Comparison of ENCODE assay signal across 14 cellular contexts in genomic region chr3:196514350-196514716, GRCh38. TPM values are rescaled to one million over a fixed set of nuclear protein-coding genes. Genes with fewer than 3 reads are reported as not detected.
DNase-seq lines count a peak whose midpoint lies in the region; ATAC-seq and TF ChIP-seq lines count a peak whose summit lies in the region.
"Had no signal": no experiment of that assay in that cellular context is flagged by ENCODE, and none has a peak within 500 bp of the region (broad histone marks: within the 10 kb centered on the region; RNA-seq: fewer than 3 reads in every experiment).

No MANE protein-coding gene starts in this region.

- TF ChIP-seq CTCF in cardiac muscle cell (IDR thresholded peaks at IDR 0.05; ENCODE audit: low read depth, low read length) (no peak), HFFc6 (IDR thresholded peaks at IDR 0.05) (no peak), osteoblast (IDR thresholded peaks at IDR 0.05; ENCODE audit: extremely low read depth, low read depth, low read length) (no peak), endothelial cell (IDR thresholded peaks at IDR 0.05; ENCODE audit: unreplicated experiment) (no peak), dorsolateral prefrontal cortex (IDR thresholded peaks at IDR 0.05 in 54 of 56, conservative IDR thresholded peaks at IDR 0.05 in 2 of 56; ENCODE audit: low read depth in 1 of 56, partially characterized antibody in 56 of 56) (no peak)

- peak overlapping the region; percentile 58 for H3K4me2 ChIP-seq in osteoblast (ENCODE audit: insufficient read depth, low read length)
- H3K4me2 ChIP-seq: BLaER1 treated with 17β-estradiol and CSF1 and Interleukin-3, amounts not matched to agents 10 nM and 100 nM had no signal

- H3K4me3 ChIP-seq in cardiac muscle cell (no peak overlapping the region), osteoblast (ENCODE audit: insufficient read depth, low read length) (no peak overlapping the region), MG63 (no peak overlapping the region), dorsolateral prefrontal cortex (no peak overlapping the region)
- H3K4me3 ChIP-seq: BLaER1 treated with 17β-estradiol and CSF1 and Interleukin-3, amounts not matched to agents 10 nM and 100 nM had no signal

- H4K20me1 ChIP-seq in osteoblast (ENCODE audit: insufficient read depth, low read length), result no peaks in the 10 kb centered on the region
- H4K20me1 ChIP-seq: BLaER1 treated with 17β-estradiol and CSF1 and Interleukin-3, amounts not matched to agents 10 nM and 100 nM had no signal

- H3K9me3 ChIP-seq in cardiac muscle cell (ENCODE audit: low read depth) (peaks cover under 1% of the 10 kb centered on the region), osteoblast (ENCODE audit: low read depth, low read length) (peaks cover 4% of the 10 kb centered on the region), MG63 (peaks cover 11% of the 10 kb centered on the region)

- intact Hi-C loops in Right ventricle myocardium superior (cut with DNase I) (no loop called here), dorsolateral prefrontal cortex (cut with DNase I) (no loop called here)

- H3K27me3 ChIP-seq in cardiac muscle cell, result no peaks in the 10 kb centered on the region
- peaks cover 3% of the 10 kb centered on the region for H3K27me3 ChIP-seq in osteoblast (ENCODE audit: insufficient read depth, low read length)
- H3K27me3 ChIP-seq in MG63, result no peaks in the 10 kb centered on the region
- H3K27me3 ChIP-seq in dorsolateral prefrontal cortex, result no peaks in the 10 kb centered on the region
- H3K27me3 ChIP-seq: BLaER1 treated with 17β-estradiol and CSF1 and Interleukin-3, amounts not matched to agents 10 nM and 100 nM had no signal

- H3K27me3 Mint-ChIP-seq in HFFc6 (ENCODE audit: insufficient read depth) (no peaks in the 10 kb centered on the region; the same call in 1 of the 2 replicates), endothelial cell (ENCODE audit: unreplicated experiment) (peaks cover 4% of the 10 kb centered on the region)
- H3K27me3 Mint-ChIP-seq in activated T-helper 17 cell treated with anti-CD3 and anti-CD28 coated beads, Interleukin-2, amount 50 U/mL, for 72 hours, result no peaks in the 10 kb centered on the region

- H3K27ac Mint-ChIP-seq in HFFc6, result no peak overlapping the region; the same call in 1 of the 2 replicates
- peak overlapping the region; percentile 1 for H3K27ac Mint-ChIP-seq in activated T-helper 17 cell treated with anti-CD3 and anti-CD28 coated beads, Interleukin-2, amount 50 U/mL, for 72 hours
- H3K27ac Mint-ChIP-seq in endothelial cell (ENCODE audit: unreplicated experiment), result no peak overlapping the region
- H3K27ac Mint-ChIP-seq: CD4-positive, CD25-positive, alpha-beta regulatory T cell had no signal

- peaks cover 22% of the 10 kb centered on the region for H3K4me1 Mint-ChIP-seq in HFFc6 (ENCODE audit: low read depth)
- peaks cover 9% of the 10 kb centered on the region for H3K4me1 Mint-ChIP-seq in activated T-helper 17 cell treated with anti-CD3 and anti-CD28 coated beads, Interleukin-2, amount 50 U/mL, for 72 hours
- no peaks in the 10 kb centered on the region for H3K4me1 Mint-ChIP-seq in endothelial cell (ENCODE audit: unreplicated experiment)
- H3K4me1 Mint-ChIP-seq: CD4-positive, CD25-positive, alpha-beta regulatory T cell had no signal

- H3K4me3 Mint-ChIP-seq in HFFc6 (peak overlapping the region; percentile 3), endothelial cell (ENCODE audit: unreplicated experiment) (no peak overlapping the region)
- peak overlapping the region; percentile 1 for H3K4me3 Mint-ChIP-seq in activated T-helper 17 cell treated with anti-CD3 and anti-CD28 coated beads, Interleukin-2, amount 50 U/mL, for 72 hours
- H3K4me3 Mint-ChIP-seq: CD4-positive, CD25-positive, alpha-beta regulatory T cell had no signal

- DNase-seq in cardiac muscle cell (ENCODE audit: low read depth in 1 of 2, low spot score in 1 of 2), result no peak
- no peak for DNase-seq in Right ventricle myocardium superior
- DNase-seq in HFFc6, result no peak
- DNase-seq in osteoblast (ENCODE audit: insufficient read length, low spot score, missing footprints), result no peak
- no peak for DNase-seq in endothelial cell (ENCODE audit: low spot score)
- DNase-seq in MG63, result no peak
- DNase-seq in dorsolateral prefrontal cortex, result no peak
- DNase-seq: 8988T; AML-193; CD4-positive, CD25-positive, alpha-beta regulatory T cell; DMS53 had no signal

- H3K79me2 ChIP-seq in osteoblast (ENCODE audit: insufficient read depth, low read length), result no peaks in the 10 kb centered on the region

- H3K36me3 Mint-ChIP-seq in HFFc6 (ENCODE audit: low read depth) (peaks cover under 1% of the 10 kb centered on the region; the same call in 1 of the 2 replicates), endothelial cell (ENCODE audit: low read depth, unreplicated experiment) (peaks cover 12% of the 10 kb centered on the region)
- no peaks in the 10 kb centered on the region for H3K36me3 Mint-ChIP-seq in activated T-helper 17 cell treated with anti-CD3 and anti-CD28 coated beads, Interleukin-2, amount 50 U/mL, for 72 hours (ENCODE audit: low read depth)
- H3K36me3 Mint-ChIP-seq: CD4-positive, CD25-positive, alpha-beta regulatory T cell had no signal

- H3K27ac ChIP-seq in cardiac muscle cell (peak overlapping the region; percentile 86), osteoblast (ENCODE audit: low read depth, low read length) (no peak overlapping the region), dorsolateral prefrontal cortex (no peak overlapping the region)
- H3K27ac ChIP-seq: BLaER1 treated with 17β-estradiol and CSF1 and Interleukin-3, amounts not matched to agents 10 nM and 100 nM had no signal

- peak overlapping the region; percentile 65 for H2AFZ ChIP-seq in osteoblast (ENCODE audit: low read length)

- H3K9me3 Mint-ChIP-seq in HFFc6 (peaks cover 2% of the 10 kb centered on the region; the same call in 1 of the 2 replicates), endothelial cell (ENCODE audit: unreplicated experiment) (peaks cover 16% of the 10 kb centered on the region)
- no peaks in the 10 kb centered on the region for H3K9me3 Mint-ChIP-seq in activated T-helper 17 cell treated with anti-CD3 and anti-CD28 coated beads, Interleukin-2, amount 50 U/mL, for 72 hours

- H3K36me3 ChIP-seq in cardiac muscle cell (no peaks in the 10 kb centered on the region), osteoblast (ENCODE audit: insufficient read depth, low read length) (no peaks in the 10 kb centered on the region), MG63 (no peaks in the 10 kb centered on the region)

- H3K4me1 ChIP-seq in cardiac muscle cell (ENCODE audit: low read depth) (peaks cover 3% of the 10 kb centered on the region), osteoblast (ENCODE audit: insufficient read depth, low read length) (peaks cover 8% of the 10 kb centered on the region)
- H3K4me1 ChIP-seq: BLaER1 treated with 17β-estradiol and CSF1 and Interleukin-3, amounts not matched to agents 10 nM and 100 nM had no signal

- ATAC-seq in Right ventricle myocardium superior (ENCODE audit: poor library complexity), result no peak
- ATAC-seq in activated T-helper 17 cell treated with anti-CD3 and anti-CD28 coated beads, Interleukin-2, amount 50 U/mL, for 72 hours (replicated peaks), result no peak
- ATAC-seq: HCT116 had no signal

RNA-seq across cellular contexts. Expression of gene SMCO1, which starts 0.8 kb away (rescaled TPM):
- total RNA-seq in cardiac muscle cell (0.45 and 0.99 TPM in 2 replicates), Right ventricle myocardium superior (89.9 TPM), osteoblast (not detected in 2 replicates), endothelial cell (ENCODE audit: unreplicated experiment) (not detected), dorsolateral prefrontal cortex (under 1 TPM in 12 of 120 experiments, not detected in 108; 0.22 to 0.61 (median 0.32) TPM)
- polyA plus RNA-seq in cardiac muscle cell, result 1.7 and 2.3 TPM in 2 replicates
- not detected for total RNA-seq in HFFc6 (2021; fragmentation: NEBNext Ultra II Directional; extraction: Animal tissue kit (Norgen Biotek cat#: 25700))
- not detected for total RNA-seq in activated T-helper 17 cell treated with anti-CD3 and anti-CD28 coated beads, Interleukin-2, amount 50 U/mL, for 72 hours
- not detected in 2 replicates for total RNA-seq in MG63 (2014; rRNA removed; shearing (Covaris generic); ENCODE audit: low replicate concordance)
- total RNA-seq: CD4-positive, CD25-positive, alpha-beta regulatory T cell had no signal
- polyA plus RNA-seq: CD4-positive, CD25-positive, alpha-beta regulatory T cell had no signal

RNA-seq across cellular contexts. Expression of gene RNF168, which starts 10.8 kb away (rescaled TPM):
- total RNA-seq in cardiac muscle cell (14.7 and 19.0 TPM in 2 replicates), Right ventricle myocardium superior (21.3 TPM), osteoblast (21.7 and 24.8 TPM in 2 replicates), endothelial cell (ENCODE audit: unreplicated experiment) (32.0 TPM), dorsolateral prefrontal cortex (10 to 100 TPM; 21.5 to 38.4 (median 28.7) TPM)
- polyA plus RNA-seq in cardiac muscle cell, result 9.9 and 11.1 TPM in 2 replicates
- total RNA-seq in HFFc6 (2021; fragmentation: NEBNext Ultra II Directional; extraction: Animal tissue kit (Norgen Biotek cat#: 25700)), result 10 to 100 TPM; 11.6 to 16.5 (median 15.5) TPM
- total RNA-seq in activated T-helper 17 cell treated with anti-CD3 and anti-CD28 coated beads, Interleukin-2, amount 50 U/mL, for 72 hours, result 10 to 100 TPM; 16.6 to 24.7 TPM
- 4.7 and 9.8 TPM in 2 replicates for total RNA-seq in MG63 (2014; rRNA removed; shearing (Covaris generic); ENCODE audit: low replicate concordance)

RNA-seq across cellular contexts. Expression of gene WDR53, which starts 54.0 kb away (rescaled TPM):
- total RNA-seq in cardiac muscle cell (8.9 and 10.3 TPM in 2 replicates), Right ventricle myocardium superior (7.9 TPM), osteoblast (6.8 and 7.2 TPM in 2 replicates), endothelial cell (ENCODE audit: unreplicated experiment) (22.2 TPM), dorsolateral prefrontal cortex (10 to 100 TPM in 95 of 120 experiments, 1 to 10 TPM in 25; 6.0 to 19.1 (median 12.3) TPM)
- polyA plus RNA-seq in cardiac muscle cell, result 9.5 and 11.2 TPM in 2 replicates
- 10 to 100 TPM in 1 of 6 experiments, 1 to 10 TPM in 5; 6.6 to 10.2 (median 9.1) TPM for total RNA-seq in HFFc6 (2021; fragmentation: NEBNext Ultra II Directional; extraction: Animal tissue kit (Norgen Biotek cat#: 25700))
- total RNA-seq in activated T-helper 17 cell treated with anti-CD3 and anti-CD28 coated beads, Interleukin-2, amount 50 U/mL, for 72 hours, result 10 to 100 TPM; 11.3 to 18.5 TPM
- total RNA-seq in MG63 (2014; rRNA removed; shearing (Covaris generic); ENCODE audit: low replicate concordance), result 7.7 and 9.0 TPM in 2 replicates

RNA-seq across cellular contexts. Expression of gene FBXO45, which starts 54.1 kb away (rescaled TPM):
- total RNA-seq in cardiac muscle cell (4.7 and 5.9 TPM in 2 replicates), Right ventricle myocardium superior (7.9 TPM), osteoblast (8.0 TPM in 2 replicates), endothelial cell (ENCODE audit: unreplicated experiment) (17.0 TPM), dorsolateral prefrontal cortex (10 to 100 TPM; 12.3 to 28.8 (median 20.8) TPM)
- 9.1 TPM in 2 replicates for polyA plus RNA-seq in cardiac muscle cell
- 1 to 10 TPM; 7.0 to 9.5 (median 8.1) TPM for total RNA-seq in HFFc6 (2021; fragmentation: NEBNext Ultra II Directional; extraction: Animal tissue kit (Norgen Biotek cat#: 25700))
- 10 to 100 TPM; 13.0 to 22.0 TPM for total RNA-seq in activated T-helper 17 cell treated with anti-CD3 and anti-CD28 coated beads, Interleukin-2, amount 50 U/mL, for 72 hours
- 19.1 and 37.3 TPM in 2 replicates for total RNA-seq in MG63 (2014; rRNA removed; shearing (Covaris generic); ENCODE audit: low replicate concordance)

Comparison
In these comparisons a context has a peak if more than half of its experiments do, and no peak if none do; other contexts are left out.
1. RNA of gene SMCO1, which starts 0.8 kb away (total RNA-seq): 89.9 TPM in Right ventricle myocardium superior (single experiment); 0.45 to 0.99 TPM in cardiac muscle cell, 0.22 to 0.61 TPM in dorsolateral prefrontal cortex, not detected in endothelial cell (single experiment), not detected in HFFc6, not detected in activated T-helper 17 cell treated with anti-CD3 and anti-CD28 coated beads, Interleukin-2, amount 50 U/mL, for 72 hours, not detected in osteoblast and not detected in MG63; every median in the first group is over 10 times any median in the second.